ENCODE assay signal across 18 cellular contexts in the genomic region with DNA sequence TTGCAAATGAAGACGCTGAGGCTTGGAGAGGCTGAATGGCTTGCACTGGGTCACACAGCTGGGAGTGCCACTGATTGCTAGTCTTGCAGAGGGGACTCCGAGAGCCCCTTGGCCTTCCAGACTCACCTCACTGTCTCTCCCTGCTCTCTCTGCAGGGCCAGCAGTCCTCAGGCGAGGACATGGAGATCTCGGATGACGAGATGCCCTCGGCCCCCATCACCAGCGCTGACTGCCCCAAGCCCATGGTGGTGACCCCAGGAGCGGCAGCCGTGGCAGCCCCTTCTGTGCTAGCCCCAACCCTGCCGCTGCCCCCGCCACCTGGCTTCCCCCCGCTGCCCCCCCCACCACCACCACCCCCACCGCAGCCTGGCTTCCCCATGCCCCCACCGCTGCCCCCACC. TPM values are rescaled to one million over a fixed set of nuclear protein-coding genes. Genes with fewer than 3 reads are reported as not detected.
DNase-seq lines count a peak whose midpoint lies in the region; ATAC-seq and TF ChIP-seq lines count a peak whose summit lies in the region.
"Had no signal": no experiment of that assay in that cellular context is flagged by ENCODE, and none has a peak within 500 bp of the region (broad histone marks: within the 10 kb centered on the region; RNA-seq: fewer than 3 reads in every experiment).

No MANE protein-coding gene starts in this region.

- no peak overlapping the region for H3K4me3 ChIP-seq in testis
- H3K4me3 ChIP-seq: hepatocyte, neural progenitor cell, thyroid gland had no signal

- H3K4me1 Mint-ChIP-seq in activated CD4-positive, alpha-beta T cell treated with anti-CD3 and anti-CD28 coated beads for 36 hours, result peaks cover 28% of the 10 kb centered on the region
- peaks cover 38% of the 10 kb centered on the region for H3K4me1 Mint-ChIP-seq in CD14-positive monocyte
- peaks cover 35% of the 10 kb centered on the region for H3K4me1 Mint-ChIP-seq in T-helper 17 cell
- H3K4me1 Mint-ChIP-seq in HFFc6 (ENCODE audit: low read depth), result peaks cover 30% of the 10 kb centered on the region

- POLR2A ChIA-PET in activated CD4-positive, alpha-beta T cell treated with anti-CD3 and anti-CD28 coated beads for 36 hours (lab: Charles Lee), result no interaction called here

- H3K4me1 ChIP-seq in testis, result peaks cover 33% of the 10 kb centered on the region

- peaks cover 42% of the 10 kb centered on the region for H3K36me3 Mint-ChIP-seq in activated CD4-positive, alpha-beta T cell treated with anti-CD3 and anti-CD28 coated beads for 36 hours (ENCODE audit: low read depth)
- H3K36me3 Mint-ChIP-seq in CD14-positive monocyte (peaks cover 53 to 68% of the 10 kb centered on the region in 2 donors), T-helper 17 cell (ENCODE audit: low read depth) (no peaks in the 10 kb centered on the region), HFFc6 (ENCODE audit: low read depth) (peaks cover 14% of the 10 kb centered on the region)

- no peaks in the 10 kb centered on the region for H3K27me3 ChIP-seq in testis
- H3K27me3 ChIP-seq: hepatocyte, neural progenitor cell, thyroid gland had no signal

- no peaks in the 10 kb centered on the region for H3K27me3 Mint-ChIP-seq in activated CD4-positive, alpha-beta T cell treated with anti-CD3 and anti-CD28 coated beads for 36 hours
- peaks cover 0 to 2% (median 0%) of the 10 kb centered on the region in 3 donors for H3K27me3 Mint-ChIP-seq in CD14-positive monocyte (ENCODE audit: low read depth in 3 of 3)
- H3K27me3 Mint-ChIP-seq in T-helper 17 cell, result no peaks in the 10 kb centered on the region
- H3K27me3 Mint-ChIP-seq in HFFc6 (ENCODE audit: insufficient read depth), result peaks cover 2% of the 10 kb centered on the region

- H3K9me3 ChIP-seq in T-helper 17 cell (ENCODE audit: control insufficient read depth, low read length, poor library complexity, severe bottlenecking) (no peaks in the 10 kb centered on the region), testis (no peaks in the 10 kb centered on the region)
- H3K9me3 ChIP-seq: thyroid gland had no signal

- intact Hi-C loops in activated CD4-positive, alpha-beta T cell treated with anti-CD3 and anti-CD28 coated beads for 36 hours (cut with DNase I, micrococcal nuclease), result loop anchor here (2.0 to 5.0 kb wide), 2 partner anchors 37 to 101 kb away; a partner anchor contains a TSS
- intact Hi-C loops in CD14-positive monocyte (cut with micrococcal nuclease), result loop anchor here (1.0 to 5.0 kb wide), 2 partner anchors 37 to 38 kb away; no protein-coding TSS in a partner anchor
- intact Hi-C loops in testis (cut with DNase I; ENCODE audit: low total_unique reads), result no loop called here

- no peaks in the 10 kb centered on the region for H3K36me3 ChIP-seq in testis (ENCODE audit: low read depth, missing control alignments)
- H3K36me3 ChIP-seq: neural progenitor cell had no signal

- TF ChIP-seq POLR2A in testis (IDR thresholded peaks at IDR 0.05), result no peak

- peak overlapping the region; percentile 71 for H3K27ac Mint-ChIP-seq in activated CD4-positive, alpha-beta T cell treated with anti-CD3 and anti-CD28 coated beads for 36 hours
- H3K27ac Mint-ChIP-seq in CD14-positive monocyte (peak overlapping the region; percentile 64 to 94 (median 87)), T-helper 17 cell (peak overlapping the region; percentile 85), HFFc6 (no peak overlapping the region)
- H3K27ac Mint-ChIP-seq: neural progenitor cell had no signal

- no peaks in the 10 kb centered on the region for H3K9me3 Mint-ChIP-seq in activated CD4-positive, alpha-beta T cell treated with anti-CD3 and anti-CD28 coated beads for 36 hours (ENCODE audit: low read depth)
- H3K9me3 Mint-ChIP-seq in CD14-positive monocyte, result peaks cover 0 to 1% (median 0%) of the 10 kb centered on the region in 7 donors
- no peaks in the 10 kb centered on the region for H3K9me3 Mint-ChIP-seq in HFFc6
- H3K9me3 Mint-ChIP-seq: neural progenitor cell had no signal

- no peak for DNase-seq in activated CD4-positive, alpha-beta T cell treated with anti-CD3 and anti-CD28 coated beads for 36 hours
- DNase-seq in activated CD4-positive, alpha-beta T cell treated with anti-CD3 and anti-CD28 coated beads, Interleukin-2, amount 50 U/mL, for 4 hours, result no peak
- DNase-seq in CD14-positive monocyte (ENCODE audit: low spot score), result no peak
- no peak for DNase-seq in T-helper 17 cell
- DNase-seq in epithelial cell of prostate (ENCODE audit: low read depth, low spot score), result no peak
- no peak for DNase-seq in HFFc6
- DNase-seq in testis, result no peak
- DNase-seq: 8988T; activated CD4-positive, alpha-beta T cell treated with anti-CD3 and anti-CD28 coated beads, Interleukin-2, amount 50 U/mL, for 1 hour; DMS53; NCI-H146; stimulated activated CD4-positive, alpha-beta T cell treated with anti-CD3 and anti-CD28 coated beads, Interleukin-12 subunit alpha, Interleukin-12 subunit beta, amount 100 ng/mL, for 4 hours; thyroid gland had no signal

- WGBS in testis, 2 donors, result 67 to 85% methylated on average over 10 to 11 of the region's 14 CpGs

- H3K27ac ChIP-seq in epithelial cell of prostate, result peak overlapping the region; percentile 41
- no peak overlapping the region for H3K27ac ChIP-seq in testis
- H3K27ac ChIP-seq: neural progenitor cell, thyroid gland had no signal

- no peak for ATAC-seq in activated CD4-positive, alpha-beta T cell treated with anti-CD3 and anti-CD28 coated beads for 36 hours
- ATAC-seq in T-helper 17 cell, result no peak
- no peak for ATAC-seq in esophagus mucosa

- TF ChIP-seq CTCF in CD14-positive monocyte (IDR thresholded peaks at IDR 0.05) (no peak), HFFc6 (IDR thresholded peaks at IDR 0.05) (no peak), testis (IDR thresholded peaks at IDR 0.05) (no peak)

- peak overlapping the region; percentile 73 for H3K4me3 Mint-ChIP-seq in activated CD4-positive, alpha-beta T cell treated with anti-CD3 and anti-CD28 coated beads for 36 hours
- no peak overlapping the region for H3K4me3 Mint-ChIP-seq in CD14-positive monocyte
- peak overlapping the region; percentile 91 for H3K4me3 Mint-ChIP-seq in T-helper 17 cell
- no peak overlapping the region for H3K4me3 Mint-ChIP-seq in HFFc6

- CTCF ChIA-PET in activated CD4-positive, alpha-beta T cell treated with anti-CD3 and anti-CD28 coated beads for 36 hours (lab: Charles Lee), result interaction anchor here (13.0 kb wide), 1 partner anchor 19 kb away, joined by 439 read pairs; a partner anchor contains a TSS

RNA-seq across cellular contexts. Expression of a gene that starts 10.1 kb away (rescaled TPM):
- 10 to 100 TPM; 13.7 to 14.0 TPM for total RNA-seq in activated CD4-positive, alpha-beta T cell treated with anti-CD3 and anti-CD28 coated beads for 36 hours
- polyA plus RNA-seq in CD14-positive monocyte (under 1 TPM; 0.28 to 0.60 TPM), testis (ENCODE audit: insufficient read depth, low read depth, low replicate concordance) (18.9 TPM)
- total RNA-seq in T-helper 17 cell (10 to 100 TPM; 54.5 to 64.1 TPM), testis (10 to 100 TPM; 23.1 to 23.3 TPM), esophagus mucosa (16.3 TPM)
- 10 to 100 TPM; 18.5 to 22.0 (median 20.9) TPM for total RNA-seq in HFFc6 (2021; fragmentation: NEBNext Ultra II Directional; extraction: Animal tissue kit (Norgen Biotek cat#: 25700))

RNA-seq across cellular contexts. Expression of a gene that starts 20.5 kb away (rescaled TPM):
- total RNA-seq in activated CD4-positive, alpha-beta T cell treated with anti-CD3 and anti-CD28 coated beads for 36 hours, result 100 to 1,000 TPM in 1 of 2 experiments, 10 to 100 TPM in 1; 100.0 to 105 TPM
- polyA plus RNA-seq in CD14-positive monocyte (10 to 100 TPM in 1 of 2 donors, 1 to 10 TPM in 1; 7.1 to 13.6 TPM), testis (ENCODE audit: insufficient read depth, low read depth, low replicate concordance) (16.9 TPM)
- total RNA-seq in T-helper 17 cell (100 to 1,000 TPM; 121 to 122 TPM), testis (10 to 100 TPM; 18.0 to 20.5 TPM), esophagus mucosa (5.9 TPM)
- total RNA-seq in HFFc6 (2021; fragmentation: NEBNext Ultra II Directional; extraction: Animal tissue kit (Norgen Biotek cat#: 25700)), result 1 to 10 TPM; 3.2 to 4.2 (median 3.6) TPM

RNA-seq across cellular contexts. Expression of a gene that starts 44.7 kb away (rescaled TPM):
- not detected for total RNA-seq in activated CD4-positive, alpha-beta T cell treated with anti-CD3 and anti-CD28 coated beads for 36 hours
- polyA plus RNA-seq in CD14-positive monocyte, result under 1 TPM in 1 of 2 donors, not detected in 1; 0.75 TPM
- not detected for total RNA-seq in T-helper 17 cell
- under 1 TPM in 4 of 6 experiments, not detected in 2; 0.14 to 0.25 (median 0.21) TPM for total RNA-seq in HFFc6 (2021; fragmentation: NEBNext Ultra II Directional; extraction: Animal tissue kit (Norgen Biotek cat#: 25700))
- total RNA-seq in testis, result 10 to 100 TPM in 1 of 2 donors, 1 to 10 TPM in 1; 5.9 to 10.6 TPM
- 11.6 TPM for polyA plus RNA-seq in testis (ENCODE audit: insufficient read depth, low read depth, low replicate concordance)
- 0.28 TPM for total RNA-seq in esophagus mucosa
- total RNA-seq: pulmonary artery endothelial cell had no signal
- polyA plus RNA-seq: BJ had no signal

Comparison
In these comparisons a context has a peak if more than half of its experiments do, and no peak if none do; other contexts are left out.
1. H3K4me3 Mint-ChIP-seq: peak in activated CD4-positive, alpha-beta T cell treated with anti-CD3 and anti-CD28 coated beads for 36 hours (single experiment) and T-helper 17 cell (single experiment); none in CD14-positive monocyte (0 of 2) and HFFc6 (single experiment).
2. RNA of a gene that starts 20.5 kb away (total RNA-seq): 121 to 122 TPM in T-helper 17 cell and 100.0 to 105 TPM in activated CD4-positive, alpha-beta T cell treated with anti-CD3 and anti-CD28 coated beads for 36 hours; 18.0 to 20.5 TPM in testis, 5.9 TPM in esophagus mucosa (single experiment) and 3.2 to 4.2 TPM in HFFc6; every median in the first group is over 4 times any median in the second.